ENCODE assay signal across 23 cellular contexts in genomic region chr7:95784796-95785195, GRCh38. TPM values are rescaled to one million over a fixed set of nuclear protein-coding genes. Genes with fewer than 3 reads are reported as not detected.
A peak's percentile ranks its signal among the peaks of the same experiment; 100 is the strongest.
DNase-seq lines count a peak whose midpoint lies in the region; ATAC-seq, FAIRE-seq and TF ChIP-seq lines count a peak whose summit lies in the region.
"Had no signal": no experiment of that assay in that cellular context is flagged by ENCODE, and none has a peak within 500 bp of the region (broad histone marks: within the 10 kb centered on the region; RNA-seq: fewer than 3 reads in every experiment).

No MANE protein-coding gene starts in this region.

- H3K36me3 Mint-ChIP-seq in chondrocyte (ENCODE audit: low read depth) (no peaks in the 10 kb centered on the region), osteocyte (ENCODE audit: unreplicated experiment) (peaks cover 11% of the 10 kb centered on the region)
- H3K36me3 Mint-ChIP-seq: CD8-positive, alpha-beta T cell had no signal

- no peaks in the 10 kb centered on the region for H3K9me3 ChIP-seq in thoracic aorta
- H3K9me3 ChIP-seq: Caco-2 had no signal

- peak overlapping the region; percentile 86 for H3K27ac Mint-ChIP-seq in chondrocyte (ENCODE audit: unreplicated experiment)
- H3K27ac Mint-ChIP-seq in osteocyte (ENCODE audit: unreplicated experiment): peak overlapping the region; percentile 2
- H3K27ac Mint-ChIP-seq: B cell; CD4-positive, alpha-beta T cell; CD8-positive, alpha-beta T cell had no signal

- no peaks in the 10 kb centered on the region for H3K36me3 ChIP-seq in thoracic aorta
- H3K36me3 ChIP-seq: BLaER1 treated with 17β-estradiol and CSF1 and Interleukin-3, amounts not matched to agents 10 nM and 100 nM had no signal

- peaks cover 14 to 40% of the 10 kb centered on the region in 2 donors for H3K4me1 ChIP-seq in thoracic aorta (ENCODE audit: control insufficient read depth in 1 of 2, low read depth in 2 of 2)
- H3K4me1 ChIP-seq: BLaER1 treated with 17β-estradiol and CSF1 and Interleukin-3, amounts not matched to agents 10 nM and 100 nM; Caco-2 had no signal

- ATAC-seq in thoracic aorta (ENCODE audit: insufficient number of reproducible peaks, low FRiP score, low read depth): no peak
- ATAC-seq: CD8-positive, alpha-beta T cell had no signal

- no peaks in the 10 kb centered on the region for H3K27me3 ChIP-seq in thoracic aorta (replicated peaks; ENCODE audit: insufficient read depth)
- H3K27me3 ChIP-seq: BLaER1 treated with 17β-estradiol and CSF1 and Interleukin-3, amounts not matched to agents 10 nM and 100 nM had no signal

- H3K27me3 Mint-ChIP-seq in chondrocyte (ENCODE audit: low read depth): no peaks in the 10 kb centered on the region
- no peaks in the 10 kb centered on the region for H3K27me3 Mint-ChIP-seq in osteocyte (ENCODE audit: unreplicated experiment)

- peaks cover 5% of the 10 kb centered on the region for H3K9me3 Mint-ChIP-seq in chondrocyte (ENCODE audit: low read depth)
- peaks cover 6% of the 10 kb centered on the region for H3K9me3 Mint-ChIP-seq in osteocyte (ENCODE audit: unreplicated experiment)
- H3K9me3 Mint-ChIP-seq: CD4-positive, alpha-beta T cell; CD8-positive, alpha-beta T cell had no signal

- peak overlapping the region; percentile 48 to 59 for H3K27ac ChIP-seq in thoracic aorta
- H3K27ac ChIP-seq: BLaER1 treated with 17β-estradiol and CSF1 and Interleukin-3, amounts not matched to agents 10 nM and 100 nM; C4-2B had no signal

- H3K4me3 Mint-ChIP-seq in chondrocyte (ENCODE audit: unreplicated experiment) (no peak overlapping the region), osteocyte (ENCODE audit: unreplicated experiment) (no peak overlapping the region)
- H3K4me3 Mint-ChIP-seq: B cell; CD4-positive, alpha-beta T cell; CD8-positive, alpha-beta T cell had no signal

- TF ChIP-seq CTCF in chondrocyte (IDR thresholded peaks at IDR 0.05) (no peak), osteocyte (IDR thresholded peaks at IDR 0.05) (no peak), thoracic aorta (IDR thresholded peaks at IDR 0.05) (no peak)

- no peak overlapping the region for H3K4me3 ChIP-seq in thoracic aorta
- H3K4me3 ChIP-seq: BLaER1 treated with 17β-estradiol and CSF1 and Interleukin-3, amounts not matched to agents 10 nM and 100 nM had no signal

- H3K4me1 Mint-ChIP-seq in chondrocyte (ENCODE audit: low read depth) (peaks cover 64% of the 10 kb centered on the region), osteocyte (ENCODE audit: unreplicated experiment) (peaks cover 61% of the 10 kb centered on the region)
- H3K4me1 Mint-ChIP-seq: B cell had no signal

- FAIRE-seq in urothelium cell line (lab: Jason Lieb, UNC): no peak
- FAIRE-seq: A204.1, D721Med, G401.6, GM12891, GM19239 had no signal

- DNase-seq in chondrocyte (ENCODE audit: low spot score) (no peak), osteocyte (ENCODE audit: extremely low spot score, unreplicated experiment) (no peak), thoracic aorta (ENCODE audit: low spot score) (no peak), OCI-M1 (lab: John Stamatoyannopoulos, UW) (no peak), urothelium cell line (ENCODE audit: low spot score) (no peak)
- DNase-seq in effector CD8-positive, alpha-beta T cell (lab: John Stamatoyannopoulos, UW): no peak
- DNase-seq: 8988T; ACHN; AML-193; Caco-2; Calu3; CD4-positive, alpha-beta T cell; CD8-positive, alpha-beta T cell; DMS79 treated with DMSO at 0.1 percent for 48 hours; GF-D8 had no signal

RNA-seq across cellular contexts. Expression of gene DYNC1I1, which starts 12.4 kb away (rescaled TPM):
- total RNA-seq in chondrocyte (17.4 to 80.2 TPM (median 21.0 TPM) in 3 replicates), osteocyte (43.3 and 43.4 TPM in 2 replicates), thoracic aorta (10 to 100 TPM; 24.6 to 69.1 TPM)
- total RNA-seq: B cell; CD8-positive, alpha-beta T cell had no signal
